Comparison of ENCODE assay signal across 18 cellular contexts in the genomic region with DNA sequence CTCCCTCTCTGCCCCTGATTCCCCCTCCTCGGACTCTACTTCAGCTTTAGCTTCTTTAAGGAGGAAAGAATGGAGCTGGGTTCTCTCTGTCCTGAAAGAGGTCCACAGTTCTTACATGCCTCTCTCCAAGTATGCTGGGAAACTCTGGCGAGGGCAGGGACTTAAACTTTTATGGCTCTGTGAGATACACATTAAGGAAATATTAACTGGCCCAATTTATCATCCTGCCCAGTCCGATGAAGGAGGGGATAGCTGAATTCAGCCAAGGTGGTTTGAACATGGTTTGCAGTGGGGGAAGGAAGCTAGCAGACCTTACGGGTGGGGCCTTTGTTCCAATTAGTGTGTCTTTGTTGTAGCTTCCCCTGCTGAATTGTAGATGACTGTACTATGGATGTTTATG.
DNase-seq lines count a peak whose midpoint lies in the region; ATAC-seq, FAIRE-seq and TF ChIP-seq lines count a peak whose summit lies in the region.
"Had no signal": no experiment of that assay in that cellular context is flagged by ENCODE, and none has a peak within 500 bp of the region (broad histone marks: within the 10 kb centered on the region; RNA-seq: fewer than 3 reads in every experiment).

No MANE protein-coding gene starts in this region.

- BruUV-seq in GM12878 (replicated peaks; lab: Mats Ljungman, UMichigan): no TSS peak

- peak; percentile 18 for ATAC-seq in GM19035 (IDR thresholded peaks at IDR 0.05; ENCODE audit: unreplicated experiment)
- ATAC-seq in GM12878: no peak
- ATAC-seq in gastrocnemius medialis: no peak
- ATAC-seq in GM18502 (IDR thresholded peaks at IDR 0.05; ENCODE audit: poor library complexity, unreplicated experiment): no peak
- ATAC-seq: CD8-positive, alpha-beta T cell; HepG2 had no signal

- no peak for FAIRE-seq in GM12878 (lab: Jason Lieb, UNC)
- FAIRE-seq: GM12891, GM18507, H1, HepG2 had no signal

- H3K9me3 ChIP-seq in GM12878 (replicated peaks; ENCODE audit: control insufficient read depth, insufficient read depth, low read length) (no peaks in the 10 kb centered on the region), gastrocnemius medialis (no peaks in the 10 kb centered on the region)

- H3K36me3 ChIP-seq in GM12878 (ENCODE audit: control insufficient read depth in 2 of 2, insufficient read depth in 2 of 2, low read length in 1 of 2) (no peaks in the 10 kb centered on the region), gastrocnemius medialis (no peaks in the 10 kb centered on the region)

- H3K4me3 ChIP-seq in GM12878 (no peak overlapping the region), gastrocnemius medialis (peak overlapping the region in 1 of 4 donors; percentile 8)
- H3K4me3 ChIP-seq: BLaER1 treated with 17β-estradiol and CSF1 and Interleukin-3, amounts not matched to agents 10 nM and 100 nM had no signal

- H3K27ac ChIP-seq in GM12878 (ENCODE audit: control insufficient read depth, insufficient read depth) (no peak overlapping the region), gastrocnemius medialis (peak overlapping the region; percentile 82 to 90 (median 90)), substantia nigra (ENCODE audit: low read depth, low read length, poor library complexity, severe bottlenecking) (no peak overlapping the region)
- H3K27ac ChIP-seq: BLaER1 treated with 17β-estradiol and CSF1 and Interleukin-3, amounts not matched to agents 10 nM and 100 nM had no signal

- no peak for TF ChIP-seq EP300 in GM12878 (IDR thresholded peaks at IDR 0.05; ENCODE audit: borderline replicate concordance in 1 of 2, control insufficient read depth in 1 of 2, low read depth in 2 of 2, low read length in 2 of 2)

- TF ChIP-seq CTCF in GM12878 (IDR thresholded peaks at IDR 0.05 in 2 of 3, conservative IDR thresholded peaks at IDR 0.05 in 1 of 3; ENCODE audit: control insufficient read depth in 2 of 3, extremely low read depth in 1 of 3, insufficient read depth in 1 of 3, low read depth in 3 of 3, low read length in 3 of 3) (no peak), gastrocnemius medialis (IDR thresholded peaks at IDR 0.05 in 4 of 5, conservative IDR thresholded peaks at IDR 0.05 in 1 of 5) (no peak)

- TF ChIP-seq POLR2A in GM12878 (IDR thresholded peaks at IDR 0.05; ENCODE audit: low read depth, low read length) (no peak), gastrocnemius medialis (IDR thresholded peaks at IDR 0.05) (no peak)

- H3K4me1 ChIP-seq in GM12878 (ENCODE audit: control insufficient read depth, insufficient read depth, low read length): no peaks in the 10 kb centered on the region
- H3K4me1 ChIP-seq in gastrocnemius medialis: peaks cover 76 to 81% of the 10 kb centered on the region in 2 donors

- no peaks in the 10 kb centered on the region for H3K27me3 ChIP-seq in GM12878 (replicated peaks in 1 of 2; ENCODE audit: control insufficient read depth in 2 of 2, insufficient read depth in 2 of 2, low read length in 1 of 2)
- H3K27me3 ChIP-seq in gastrocnemius medialis: no peaks in the 10 kb centered on the region
- H3K27me3 ChIP-seq: BLaER1 treated with 17β-estradiol and CSF1 and Interleukin-3, amounts not matched to agents 10 nM and 100 nM had no signal

- no peak overlapping the region for H3K9ac ChIP-seq in GM12878 (ENCODE audit: control insufficient read depth, insufficient read depth, low read length)
- H3K9ac ChIP-seq: BLaER1 treated with 17β-estradiol and CSF1 and Interleukin-3, amounts not matched to agents 10 nM and 100 nM had no signal

- H2AFZ ChIP-seq in GM12878 (ENCODE audit: control insufficient read depth, low read depth, low read length): peak overlapping the region; percentile 7; the same call in 1 of the 2 replicates

- POLR2A ChIA-PET in GM12878 (lab: Charles Lee): no interaction called here

- H4K20me1 ChIP-seq in GM12878 (ENCODE audit: control insufficient read depth, insufficient read depth): no peaks in the 10 kb centered on the region
- H4K20me1 ChIP-seq: BLaER1 treated with 17β-estradiol and CSF1 and Interleukin-3, amounts not matched to agents 10 nM and 100 nM had no signal

- no peaks in the 10 kb centered on the region for H3K79me2 ChIP-seq in GM12878 (ENCODE audit: control insufficient read depth, insufficient read depth, low read length)

- 39% methylated on average over 4 of the region's 4 CpGs for WGBS in GM12878 (ENCODE audit: insufficient coverage, insufficient replicate concordance, low lambda C conversion rate, missing lambda C conversion rate)

- CTCF ChIA-PET in GM12878 (lab: Yijun Ruan, JAX): no interaction called here

- SMC1A ChIA-PET in GM12878 (lab: Charles Lee; ENCODE audit: uncharacterized antibody, unreplicated experiment): no interaction called here

- intact Hi-C loops in GM12878 (cut with micrococcal nuclease; ENCODE audit: unreplicated experiment) (no loop called here), gastrocnemius medialis (cut with DNase I; ENCODE audit: low total_unique reads) (loop anchor here (5.0 to 10.0 kb wide), 2 partner anchors 69 to 298 kb away; no protein-coding TSS in a partner anchor)

- no peak for DNase-seq in GM12878 (ENCODE audit: low read depth, low spot score)
- DNase-seq in gastrocnemius medialis: no peak
- no peak for DNase-seq in substantia nigra (lab: John Stamatoyannopoulos, UW)
- no peak for DNase-seq in 8988T
- DNase-seq: CD8-positive, alpha-beta T cell; DMS 273 treated with DMSO at 0.1 percent for 48 hours; DMS53; DND-41; EL; H9; KBM-7 had no signal

- RAD21 ChIA-PET in GM12878 (lab: Charles Lee; ENCODE audit: unreplicated experiment): no interaction called here

- no peak for TF ChIP-seq RAD21 in GM12878 (IDR thresholded peaks at IDR 0.05; ENCODE audit: insufficient read depth, low read depth, low read length)

- in situ Hi-C loops in GM12878 (cut with MboI) (no loop called here), gastrocnemius medialis (cut with MboI; ENCODE audit: low sequenced_read_pairs in 4 of 4) (no loop called here)

- H3K4me2 ChIP-seq in GM12878 (ENCODE audit: control insufficient read depth, insufficient read depth): no peak overlapping the region; the same call in 1 of the 2 replicates

TF ChIP-seq in GM12878, 131 proteins besides CTCF, POLR2A, EP300 and RAD21 (continues in another document):
- TF ChIP-seq YY1 (IDR thresholded peaks at IDR 0.05; ENCODE audit: low read depth, low read length): no peak
- TF ChIP-seq NBN (IDR thresholded peaks at IDR 0.05): no peak
- no peak for TF ChIP-seq SIX5 (IDR thresholded peaks at IDR 0.05; ENCODE audit: low read depth, low read length, severe bottlenecking)
- TF ChIP-seq, protein P1, sequence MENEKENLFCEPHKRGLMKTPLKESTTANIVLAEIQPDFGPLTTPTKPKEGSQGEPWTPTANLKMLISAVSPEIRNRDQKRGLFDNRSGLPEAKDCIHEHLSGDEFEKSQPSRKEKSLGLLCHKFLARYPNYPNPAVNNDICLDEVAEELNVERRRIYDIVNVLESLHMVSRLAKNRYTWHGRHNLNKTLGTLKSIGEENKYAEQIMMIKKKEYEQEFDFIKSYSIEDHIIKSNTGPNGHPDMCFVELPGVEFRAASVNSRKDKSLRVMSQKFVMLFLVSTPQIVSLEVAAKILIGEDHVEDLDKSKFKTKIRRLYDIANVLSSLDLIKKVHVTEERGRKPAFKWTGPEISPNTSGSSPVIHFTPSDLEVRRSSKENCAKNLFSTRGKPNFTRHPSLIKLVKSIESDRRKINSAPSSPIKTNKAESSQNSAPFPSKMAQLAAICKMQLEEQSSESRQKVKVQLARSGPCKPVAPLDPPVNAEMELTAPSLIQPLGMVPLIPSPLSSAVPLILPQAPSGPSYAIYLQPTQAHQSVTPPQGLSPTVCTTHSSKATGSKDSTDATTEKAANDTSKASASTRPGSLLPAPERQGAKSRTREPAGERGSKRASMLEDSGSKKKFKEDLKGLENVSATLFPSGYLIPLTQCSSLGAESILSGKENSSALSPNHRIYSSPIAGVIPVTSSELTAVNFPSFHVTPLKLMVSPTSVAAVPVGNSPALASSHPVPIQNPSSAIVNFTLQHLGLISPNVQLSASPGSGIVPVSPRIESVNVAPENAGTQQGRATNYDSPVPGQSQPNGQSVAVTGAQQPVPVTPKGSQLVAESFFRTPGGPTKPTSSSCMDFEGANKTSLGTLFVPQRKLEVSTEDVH (IDR thresholded peaks at IDR 0.05; ENCODE audit: low read depth, partially characterized antibody): no peak
- TF ChIP-seq, protein P2, sequence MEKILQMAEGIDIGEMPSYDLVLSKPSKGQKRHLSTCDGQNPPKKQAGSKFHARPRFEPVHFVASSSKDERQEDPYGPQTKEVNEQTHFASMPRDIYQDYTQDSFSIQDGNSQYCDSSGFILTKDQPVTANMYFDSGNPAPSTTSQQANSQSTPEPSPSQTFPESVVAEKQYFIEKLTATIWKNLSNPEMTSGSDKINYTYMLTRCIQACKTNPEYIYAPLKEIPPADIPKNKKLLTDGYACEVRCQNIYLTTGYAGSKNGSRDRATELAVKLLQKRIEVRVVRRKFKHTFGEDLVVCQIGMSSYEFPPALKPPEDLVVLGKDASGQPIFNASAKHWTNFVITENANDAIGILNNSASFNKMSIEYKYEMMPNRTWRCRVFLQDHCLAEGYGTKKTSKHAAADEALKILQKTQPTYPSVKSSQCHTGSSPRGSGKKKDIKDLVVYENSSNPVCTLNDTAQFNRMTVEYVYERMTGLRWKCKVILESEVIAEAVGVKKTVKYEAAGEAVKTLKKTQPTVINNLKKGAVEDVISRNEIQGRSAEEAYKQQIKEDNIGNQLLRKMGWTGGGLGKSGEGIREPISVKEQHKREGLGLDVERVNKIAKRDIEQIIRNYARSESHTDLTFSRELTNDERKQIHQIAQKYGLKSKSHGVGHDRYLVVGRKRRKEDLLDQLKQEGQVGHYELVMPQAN (conservative IDR thresholded peaks at IDR 0.05): no peak
- TF ChIP-seq SMAD5 (IDR thresholded peaks at IDR 0.05; ENCODE audit: low read depth): no peak
- TF ChIP-seq SIN3A (IDR thresholded peaks at IDR 0.05; ENCODE audit: low read depth, low read length): no peak

Comparison
In these comparisons a context has a peak if more than half of its experiments do, and no peak if none do; other contexts are left out.
1. H3K27ac ChIP-seq: peak in gastrocnemius medialis (4 of 4); none in GM12878 (single experiment) and substantia nigra (single experiment).